In the genomic region with DNA sequence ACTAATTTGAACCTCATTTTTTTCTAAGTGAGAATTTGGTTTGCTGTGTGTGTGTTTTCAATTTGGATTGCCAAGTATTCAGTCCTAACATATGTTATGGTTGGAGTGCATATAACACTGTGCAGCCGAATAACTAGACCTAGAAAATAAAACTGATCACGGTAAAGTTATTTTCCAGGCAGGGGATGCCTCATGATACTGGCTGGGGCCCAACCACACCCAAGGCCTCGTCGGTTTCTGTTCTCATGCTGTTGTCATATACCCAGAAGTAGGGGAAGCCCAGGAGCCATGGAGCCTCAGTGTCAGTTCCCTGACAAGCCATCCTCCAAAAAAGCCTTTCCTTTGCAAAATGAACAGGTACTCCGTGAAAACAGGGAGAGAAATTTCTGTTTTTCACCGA, we compare ENCODE assay signal across 27 cellular contexts.
"Had no signal": no experiment of that assay in that cellular context is flagged by ENCODE, and none has a peak within 500 bp of the region (broad histone marks: within the 10 kb centered on the region; RNA-seq: fewer than 3 reads in every experiment).

No MANE protein-coding gene starts in this region.

- H3K27ac ChIP-seq: adrenal gland, body of pancreas, cardiac muscle cell, heart right ventricle, left ventricle myocardium inferior, neural progenitor cell, thoracic aorta had no signal

- H3K9me3 ChIP-seq: adrenal gland, body of pancreas, heart right ventricle, thoracic aorta had no signal

- ATAC-seq: body of pancreas; effector memory CD8-positive, alpha-beta T cell; heart right ventricle; naive thymus-derived CD8-positive, alpha-beta T cell; right cardiac atrium; stimulated activated naive CD8-positive, alpha-beta T cell treated with anti-CD3 and anti-CD28 coated beads, Interleukin-15, Interleukin-2, amounts not matched to agents 100 U/mL and 50 U/mL, for 24 hours had no signal

- H3K9ac ChIP-seq: neural progenitor cell had no signal

- H3K36me3 ChIP-seq: adrenal gland, cardiac muscle cell, heart right ventricle, left ventricle myocardium inferior, neural progenitor cell, thoracic aorta had no signal

- H3K27me3 ChIP-seq: adrenal gland, body of pancreas, cardiac muscle cell, heart right ventricle, neural progenitor cell had no signal

- H3K4me3 ChIP-seq: adrenal gland, body of pancreas, cardiac muscle cell, heart right ventricle, left ventricle myocardium inferior, lung, neural progenitor cell, thoracic aorta had no signal

- H3K4me2 ChIP-seq: neural progenitor cell had no signal

- H3K4me1 ChIP-seq: adrenal gland, body of pancreas had no signal

- DNase-seq: activated CD4-positive, alpha-beta memory T cell treated with anti-CD3 and anti-CD28 coated beads for 36 hours; activated CD4-positive, alpha-beta T cell treated with anti-CD3 and anti-CD28 coated beads, Interleukin-2, amount 10 ng/mL, durations not matched to agents 24 days and 14 days; activated CD4-positive, CD25-positive, alpha-beta regulatory T cell treated with anti-CD3 and anti-CD28 coated beads, Interleukin-2, amount 50 U/mL, for 72 hours; activated CD8-positive, alpha-beta memory T cell treated with anti-CD3 and anti-CD28 coated beads, Interleukin-2, amount 50 U/mL, for 4 hours; activated effector memory CD4-positive, alpha-beta T cell treated with anti-CD3 and anti-CD28 coated beads, Interleukin-2, amount 50 U/mL, for 16 hours; activated naive CD4-positive, alpha-beta T cell treated with anti-CD3 and anti-CD28 coated beads for 36 hours; activated naive CD8-positive, alpha-beta T cell treated with anti-CD3 and anti-CD28 coated beads for 36 hours; activated T-cell treated with anti-CD3 and anti-CD28 coated beads, Interleukin-2, amount 50 U/mL, for 1 hour; adrenal gland; aorta; body of pancreas; cortex of kidney; effector memory CD8-positive, alpha-beta T cell; erythroblast; foreskin melanocyte; heart right ventricle; left ventricle myocardium inferior; naive thymus-derived CD8-positive, alpha-beta T cell; occipital lobe; right cardiac atrium; stimulated activated naive CD8-positive, alpha-beta T cell treated with anti-CD3 and anti-CD28 coated beads, Interleukin-15, Interleukin-2, amounts not matched to agents 100 U/mL and 50 U/mL, for 24 hours; T-helper 2 cell; trophoblast cell had no signal
